27 cellular contexts compared by ENCODE assay signal in genomic region chr10:24202181-24202570, GRCh38. TPM values are rescaled to one million over a fixed set of nuclear protein-coding genes. Genes with fewer than 3 reads are reported as not detected.
DNase-seq lines count a peak whose midpoint lies in the region; ATAC-seq and TF ChIP-seq lines count a peak whose summit lies in the region.
"Had no signal": no experiment of that assay in that cellular context is flagged by ENCODE, and none has a peak within 500 bp of the region (broad histone marks: within the 10 kb centered on the region; RNA-seq: fewer than 3 reads in every experiment).

No MANE protein-coding gene starts in this region.

- peaks cover 3% of the 10 kb centered on the region for H3K27me3 Mint-ChIP-seq in endodermal cell (ENCODE audit: insufficient read depth)
- H3K27me3 Mint-ChIP-seq in activated T-helper 17 cell treated with anti-CD3 and anti-CD28 coated beads, Interleukin-2, amount 50 U/mL, for 72 hours, result peaks cover 27% of the 10 kb centered on the region

- no peak for TF ChIP-seq POLR2A in prostate gland (IDR thresholded peaks at IDR 0.05)
- TF ChIP-seq POLR2A in uterus (IDR thresholded peaks at IDR 0.05), result no peak

- H3K4me1 Mint-ChIP-seq in endodermal cell, result peaks cover 25% of the 10 kb centered on the region
- no peaks in the 10 kb centered on the region for H3K4me1 Mint-ChIP-seq in activated T-helper 17 cell treated with anti-CD3 and anti-CD28 coated beads, Interleukin-2, amount 50 U/mL, for 72 hours
- H3K4me1 Mint-ChIP-seq: activated CD8-positive, alpha-beta memory T cell treated with anti-CD3 and anti-CD28 coated beads, Interleukin-2, amount 10 ng/mL, durations not matched to agents 7 days and 5 days; activated naive CD8-positive, alpha-beta T cell treated with anti-CD3 and anti-CD28 coated beads for 36 hours; memory B cell; naive thymus-derived CD8-positive, alpha-beta T cell had no signal

- H3K36me3 Mint-ChIP-seq in endodermal cell (ENCODE audit: low read depth), result no peaks in the 10 kb centered on the region
- H3K36me3 Mint-ChIP-seq in activated T-helper 17 cell treated with anti-CD3 and anti-CD28 coated beads, Interleukin-2, amount 50 U/mL, for 72 hours (ENCODE audit: low read depth), result no peaks in the 10 kb centered on the region
- H3K36me3 Mint-ChIP-seq: activated CD8-positive, alpha-beta memory T cell treated with anti-CD3 and anti-CD28 coated beads, Interleukin-2, amount 10 ng/mL, durations not matched to agents 7 days and 5 days; activated naive CD8-positive, alpha-beta T cell treated with anti-CD3 and anti-CD28 coated beads for 36 hours; memory B cell; naive thymus-derived CD8-positive, alpha-beta T cell had no signal

- H3K36me3 ChIP-seq in ES-I3 (ENCODE audit: insufficient read depth, low read length) (no peaks in the 10 kb centered on the region), endodermal cell (ENCODE audit: control insufficient read depth, insufficient read depth, low read length) (no peaks in the 10 kb centered on the region), lower lobe of right lung (no peaks in the 10 kb centered on the region), prostate gland (no peaks in the 10 kb centered on the region), uterus (no peaks in the 10 kb centered on the region)
- H3K36me3 ChIP-seq: BE2C, HAP-1, heart left ventricle, SJSA1, tibial artery had no signal

- peak overlapping the region; percentile 32 for H3K4me3 Mint-ChIP-seq in endodermal cell
- no peak overlapping the region for H3K4me3 Mint-ChIP-seq in activated T-helper 17 cell treated with anti-CD3 and anti-CD28 coated beads, Interleukin-2, amount 50 U/mL, for 72 hours
- H3K4me3 Mint-ChIP-seq: activated CD8-positive, alpha-beta memory T cell treated with anti-CD3 and anti-CD28 coated beads, Interleukin-2, amount 10 ng/mL, durations not matched to agents 7 days and 5 days; activated naive CD8-positive, alpha-beta T cell treated with anti-CD3 and anti-CD28 coated beads for 36 hours; memory B cell; naive thymus-derived CD8-positive, alpha-beta T cell; T-helper 17 cell had no signal

- H3K9me3 ChIP-seq in ES-I3 (ENCODE audit: control insufficient read depth, insufficient read depth, low read length) (no peaks in the 10 kb centered on the region), endodermal cell (ENCODE audit: control insufficient read depth, low read length) (no peaks in the 10 kb centered on the region), lower lobe of right lung (no peaks in the 10 kb centered on the region), prostate gland (no peaks in the 10 kb centered on the region), uterus (no peaks in the 10 kb centered on the region)
- H3K9me3 ChIP-seq: A549, BE2C, HAP-1, heart left ventricle, SJSA1, tibial artery had no signal

- intact Hi-C loops in lower lobe of right lung (cut with DNase I) (no loop called here), prostate gland (cut with DNase I) (loop anchor here (10.0 kb wide), 1 partner anchor 303 kb away; no protein-coding TSS in a partner anchor), uterus (cut with DNase I; ENCODE audit: low total_unique reads) (no loop called here)

- 53 to 62% methylated on average over 2 to 6 of the region's 6 CpGs for WGBS in endodermal cell (ENCODE audit: insufficient coverage in 1 of 2, insufficient read length in 1 of 2), 2 experiments
- 48% methylated on average over 6 of the region's 6 CpGs for WGBS in prostate gland

- TF ChIP-seq CTCF in endodermal cell (conservative IDR thresholded peaks at IDR 0.05) (no peak), lower lobe of right lung (IDR thresholded peaks at IDR 0.05) (no peak), prostate gland (IDR thresholded peaks at IDR 0.05) (no peak), uterus (IDR thresholded peaks at IDR 0.05) (no peak)

- peak; percentile 82 for DNase-seq in endodermal cell
- no peak for DNase-seq in lower lobe of right lung
- DNase-seq in prostate gland (ENCODE audit: low spot score), result peak; percentile 22
- no peak for DNase-seq in T-helper 1 cell
- no peak for DNase-seq in DMS114 treated with DMSO at 0.1 percent for 48 hours (lab: John Stamatoyannopoulos, UW; ENCODE audit: unreplicated experiment)
- no peak for DNase-seq in uterus
- DNase-seq: activated CD4-positive, alpha-beta T cell treated with anti-CD3 and anti-CD28 coated beads for 4 hours; activated CD8-positive, alpha-beta memory T cell treated with anti-CD3 and anti-CD28 coated beads, Interleukin-2, amount 10 ng/mL, durations not matched to agents 7 days and 5 days; activated naive CD8-positive, alpha-beta T cell treated with anti-CD3 and anti-CD28 coated beads for 36 hours; BE2C; cerebellar nuclear complex; KG1; naive thymus-derived CD8-positive, alpha-beta T cell; NCI-H1436 treated with DMSO at 0.1 percent for 48 hours; NCI-H510A treated with DMSO at 0.1 percent for 48 hours; NK-92 treated with Interleukin-12 subunit alpha and Interleukin-12 subunit beta, amount 100 ng/mL, for 24 hours; stimulated activated CD4-positive, alpha-beta T cell treated with anti-CD3 and anti-CD28 coated beads, Interleukin-1b, Interleukin-23, amount 100 ng/mL, for 48 hours; stimulated activated naive CD4-positive, alpha-beta T cell treated with Interleukin-2 at 50 U/mL for 16 hours; T-helper 17 cell; tibial artery had no signal

- H3K9me3 Mint-ChIP-seq in endodermal cell, result no peaks in the 10 kb centered on the region
- no peaks in the 10 kb centered on the region for H3K9me3 Mint-ChIP-seq in activated T-helper 17 cell treated with anti-CD3 and anti-CD28 coated beads, Interleukin-2, amount 50 U/mL, for 72 hours
- H3K9me3 Mint-ChIP-seq: activated naive CD8-positive, alpha-beta T cell treated with anti-CD3 and anti-CD28 coated beads for 36 hours; memory B cell; naive thymus-derived CD8-positive, alpha-beta T cell had no signal

- H3K4me1 ChIP-seq in ES-I3 (ENCODE audit: insufficient read depth, low read length) (peaks cover 24% of the 10 kb centered on the region; the same call in 1 of the 2 replicates), endodermal cell (ENCODE audit: control insufficient read depth, insufficient read depth, low read length) (peaks cover 6% of the 10 kb centered on the region), lower lobe of right lung (peaks cover 8% of the 10 kb centered on the region), prostate gland (replicated peaks) (peaks cover 6% of the 10 kb centered on the region), uterus (no peaks in the 10 kb centered on the region)
- H3K4me1 ChIP-seq: A549, BE2C, SJSA1 had no signal

- peak overlapping the region; percentile 31; the same call in 1 of the 2 replicates for H3K9ac ChIP-seq in ES-I3 (ENCODE audit: low read depth, low read length)
- no peak overlapping the region for H3K9ac ChIP-seq in endodermal cell (ENCODE audit: extremely low read depth, low read length, poor library complexity, severe bottlenecking)

- peak overlapping the region; percentile 80 for H3K27ac Mint-ChIP-seq in endodermal cell
- no peak overlapping the region for H3K27ac Mint-ChIP-seq in activated T-helper 17 cell treated with anti-CD3 and anti-CD28 coated beads, Interleukin-2, amount 50 U/mL, for 72 hours
- H3K27ac Mint-ChIP-seq: activated CD8-positive, alpha-beta memory T cell treated with anti-CD3 and anti-CD28 coated beads, Interleukin-2, amount 10 ng/mL, durations not matched to agents 7 days and 5 days; activated naive CD8-positive, alpha-beta T cell treated with anti-CD3 and anti-CD28 coated beads for 36 hours; memory B cell; naive thymus-derived CD8-positive, alpha-beta T cell; T-helper 17 cell had no signal

- ATAC-seq in lower lobe of right lung, result peak; percentile 53 to 55
- ATAC-seq in activated T-helper 17 cell treated with anti-CD3 and anti-CD28 coated beads, Interleukin-2, amount 50 U/mL, for 72 hours (replicated peaks), result no peak
- ATAC-seq: A549; activated CD8-positive, alpha-beta memory T cell treated with anti-CD3 and anti-CD28 coated beads, Interleukin-2, amount 10 ng/mL, durations not matched to agents 7 days and 5 days; naive thymus-derived CD8-positive, alpha-beta T cell; T-helper 17 cell had no signal

- H3K27ac ChIP-seq in endodermal cell (ENCODE audit: low read depth, low read length), result no peak overlapping the region
- H3K27ac ChIP-seq in lower lobe of right lung, result no peak overlapping the region
- H3K27ac ChIP-seq in prostate gland, result no peak overlapping the region
- no peak overlapping the region for H3K27ac ChIP-seq in uterus
- H3K27ac ChIP-seq: A549, SJSA1, tibial artery had no signal

- H3K4me3 ChIP-seq in endodermal cell (ENCODE audit: low read length) (no peak overlapping the region), lower lobe of right lung (no peak overlapping the region), prostate gland (no peak overlapping the region), uterus (no peak overlapping the region)
- H3K4me3 ChIP-seq: A549, HAP-1, heart left ventricle, SJSA1, tibial artery had no signal

- no peaks in the 10 kb centered on the region for H3K27me3 ChIP-seq in endodermal cell (ENCODE audit: control insufficient read depth, insufficient read depth, low read length, poor library complexity, severe bottlenecking)
- H3K27me3 ChIP-seq in lower lobe of right lung (ENCODE audit: low read depth), result no peaks in the 10 kb centered on the region
- H3K27me3 ChIP-seq in prostate gland (replicated peaks; ENCODE audit: insufficient read depth), result no peaks in the 10 kb centered on the region
- no peaks in the 10 kb centered on the region for H3K27me3 ChIP-seq in uterus
- H3K27me3 ChIP-seq: BE2C, heart left ventricle, SJSA1, tibial artery had no signal

RNA-seq across cellular contexts. Expression of gene KIAA1217, which starts 6.8 kb away (rescaled TPM):
- total RNA-seq in endodermal cell, result 10 to 100 TPM; 25.4 to 27.2 TPM
- polyA plus RNA-seq in endodermal cell (2013, experiment 1 of 2), result 9.4 TPM
- polyA plus RNA-seq in endodermal cell (2013, experiment 2 of 2), result 10.4 TPM
- total RNA-seq in lower lobe of right lung, result 37.2 TPM
- 100 to 1,000 TPM in 1 of 2 donors, 10 to 100 TPM in 1; 92.5 to 188 TPM for total RNA-seq in prostate gland
- 1 to 10 TPM; 2.1 to 2.6 TPM for total RNA-seq in activated T-helper 17 cell treated with anti-CD3 and anti-CD28 coated beads, Interleukin-2, amount 50 U/mL, for 72 hours
- total RNA-seq in uterus, result 10 to 100 TPM in 2 of 4 donors, 1 to 10 TPM in 2; 3.5 to 38.2 (median 11.6) TPM
- total RNA-seq: naive thymus-derived CD8-positive, alpha-beta T cell had no signal
- polyA plus RNA-seq: naive thymus-derived CD8-positive, alpha-beta T cell had no signal

Comparison
In these comparisons a context has a peak if more than half of its experiments do, and no peak if none do; other contexts are left out.
1. DNase-seq: peak in endodermal cell (single experiment) and prostate gland (single experiment); none in lower lobe of right lung (single experiment), T-helper 1 cell (0 of 5), DMS114 treated with DMSO at 0.1 percent for 48 hours (single experiment) and uterus (0 of 2).